20 cellular contexts compared by ENCODE assay signal in the genomic region with DNA sequence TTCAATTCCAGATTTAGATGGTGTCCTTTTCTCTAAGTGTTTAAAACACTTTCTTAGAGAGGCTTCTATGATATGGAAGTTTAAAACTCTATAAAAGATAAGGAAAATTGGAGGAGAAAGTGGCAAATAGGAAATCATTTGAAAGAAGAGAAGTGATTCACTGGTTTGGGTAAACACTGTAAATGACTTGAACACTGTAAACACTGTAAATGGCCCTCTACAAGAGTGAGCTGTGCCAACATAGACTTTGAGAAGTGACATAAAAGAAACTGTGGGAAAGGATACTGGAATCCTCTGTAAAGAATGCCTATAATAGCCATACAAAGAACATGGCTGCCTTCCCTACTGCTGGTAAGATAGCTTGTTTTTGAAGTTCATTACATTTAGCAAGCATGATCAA.
"Had no signal": no experiment of that assay in that cellular context is flagged by ENCODE, and none has a peak within 500 bp of the region (broad histone marks: within the 10 kb centered on the region; RNA-seq: fewer than 3 reads in every experiment).

No MANE protein-coding gene starts in this region.

- H3K36me3 ChIP-seq: esophagus muscularis mucosa, ovary, spleen, tibial artery had no signal

- DNase-seq: dorsolateral prefrontal cortex; effector CD4-positive, alpha-beta T cell; mesenchymal stem cell; midbrain; natural killer cell; occipital lobe; ovary; posterior cingulate gyrus; psoas muscle; right cardiac atrium; spleen; stimulated activated CD4-positive, alpha-beta T cell treated with anti-CD3 and anti-CD28 coated beads, Interleukin-4, amount 100 ng/mL, for 4 hours; stimulated activated naive CD8-positive, alpha-beta T cell treated with anti-CD3 and anti-CD28 coated beads, Interleukin-15, Interleukin-2, amounts not matched to agents 100 U/mL and 50 U/mL, for 24 hours; substantia nigra; testis; tibial artery had no signal

- H3K9me3 ChIP-seq: psoas muscle, testis, tibial artery had no signal

- H3K4me1 ChIP-seq: esophagus muscularis mucosa, spleen, testis, tibial artery had no signal

- H3K4me3 ChIP-seq: dorsolateral prefrontal cortex, esophagus muscularis mucosa, ovary, psoas muscle, skin epidermis, spleen, testis, tibial artery had no signal

- H3K27me3 ChIP-seq: dorsolateral prefrontal cortex, esophagus muscularis mucosa, ovary, spleen, testis, tibial artery had no signal

- H3K27ac ChIP-seq: dorsolateral prefrontal cortex, esophagus muscularis mucosa, ovary, psoas muscle, skin epidermis, spleen, testis, tibial artery had no signal

- ATAC-seq: left lobe of liver; natural killer cell; psoas muscle; right cardiac atrium; stimulated activated memory B cell treated with anti-CD40 and anti-IgM and Interleukin-4, amounts not matched to agents 10 μg/mL and 1 μg/mL and 100 μg/mL, for 72 hours; stimulated activated naive CD8-positive, alpha-beta T cell treated with anti-CD3 and anti-CD28 coated beads, Interleukin-15, Interleukin-2, amounts not matched to agents 100 U/mL and 50 U/mL, for 24 hours had no signal
